Comparison of ENCODE assay signal across 9 cellular contexts in the genomic region with DNA sequence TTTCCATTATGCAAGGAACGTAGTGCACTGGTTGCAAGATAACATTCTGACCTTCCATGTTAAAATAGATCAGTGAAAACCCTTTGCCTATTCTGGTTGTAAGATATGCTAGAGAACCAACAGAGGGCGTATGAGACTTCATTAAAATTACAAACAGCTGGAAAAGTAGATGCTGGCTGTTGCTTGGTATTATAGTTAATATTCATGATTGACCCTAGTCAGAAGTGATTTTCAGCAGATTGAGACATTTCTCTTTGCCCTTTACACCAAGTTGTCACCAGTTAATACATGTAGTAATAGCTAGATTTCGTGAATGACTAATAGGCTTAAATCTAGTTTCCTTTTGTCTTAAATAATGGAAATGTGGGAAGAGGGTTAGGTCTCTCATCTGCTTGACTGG. TPM values are rescaled to one million over a fixed set of nuclear protein-coding genes. Genes with fewer than 3 reads are reported as not detected.
A peak's percentile ranks its signal among the peaks of the same experiment; 100 is the strongest.
DNase-seq lines count a peak whose midpoint lies in the region; ATAC-seq, FAIRE-seq and TF ChIP-seq lines count a peak whose summit lies in the region.
"Had no signal": no experiment of that assay in that cellular context is flagged by ENCODE, and none has a peak within 500 bp of the region (broad histone marks: within the 10 kb centered on the region; RNA-seq: fewer than 3 reads in every experiment).

No MANE protein-coding gene starts in this region.

- no peak overlapping the region for H3K4me3 Mint-ChIP-seq in nephron progenitor cell

- H3K27ac Mint-ChIP-seq in nephron progenitor cell = no peak overlapping the region

- intact Hi-C loops in K562 (cut with micrococcal nuclease) = no loop called here

- peaks cover 79% of the 10 kb centered on the region for H3K36me3 Mint-ChIP-seq in nephron progenitor cell (ENCODE audit: low read depth)

- no peak overlapping the region for H3K9ac ChIP-seq in KMS-11
- no peak overlapping the region for H3K9ac ChIP-seq in K562 (ENCODE audit: insufficient read depth in 1 of 2, low read depth in 2 of 2, low read length in 2 of 2)

- ATAC-seq in K562 (peak; percentile 59), HG03108 (IDR thresholded peaks at IDR 0.05; ENCODE audit: unreplicated experiment) (no peak), GM21723 (IDR thresholded peaks at IDR 0.05; ENCODE audit: unreplicated experiment) (no peak), GM21737 (IDR thresholded peaks at IDR 0.05; ENCODE audit: unreplicated experiment) (no peak)
- ATAC-seq: left lobe of liver had no signal

- no TSS peak for BruUV-seq in K562 (replicated peaks; lab: Mats Ljungman, UMichigan)

- peak in 1 of 2 experiments; percentile 24; a peak in 2 of 4 replicates for TF ChIP-seq RAD21 in K562 (CRISPR knock-in tag; conservative IDR thresholded peaks at IDR 0.05 in 1 of 2, IDR thresholded peaks at IDR 0.05 in 1 of 2)

- DNase-seq in DMS 273 treated with DMSO at 0.1 percent for 48 hours (lab: John Stamatoyannopoulos, UW) (peak; percentile 37), K562 (ENCODE audit: extremely low read depth in 1 of 4, low spot score in 3 of 4) (no peak), nephron progenitor cell (no peak), KBM-7 (no peak)

- H3K4me3 ChIP-seq in KMS-11 (IDR thresholded peaks at IDR 0.05; ENCODE audit: insufficient read depth, low read depth, low read length) (no peak overlapping the region), K562 (no peak overlapping the region)

- TF ChIP-seq EP300 in K562 (IDR thresholded peaks at IDR 0.05; ENCODE audit: low read length) = no peak

- H2AFZ ChIP-seq in KMS-11 (ENCODE audit: low read depth) (no peak overlapping the region), K562 (ENCODE audit: low read depth, low read length) (no peak overlapping the region)

- TF ChIP-seq CTCF in KMS-11 (conservative IDR thresholded peaks at IDR 0.05; ENCODE audit: low read depth, low read length) = peak; percentile 18; the same call in 1 of the 2 replicates
- peak in 2 of 3 experiments; percentile 41 to 45; a peak in 3 of 6 replicates for TF ChIP-seq CTCF in K562 (IDR thresholded peaks at IDR 0.05 in 2 of 3, conservative IDR thresholded peaks at IDR 0.05 in 1 of 3; ENCODE audit: insufficient read depth in 2 of 3, low read depth in 1 of 3, low read length in 3 of 3)
- peak; percentile 19 for TF ChIP-seq CTCF in nephron progenitor cell (IDR thresholded peaks at IDR 0.05)

- peaks cover 42% of the 10 kb centered on the region for H3K4me1 ChIP-seq in KMS-11 (ENCODE audit: low read depth, poor library complexity, severe bottlenecking)
- H3K4me1 ChIP-seq in K562 (replicated peaks in 1 of 2; ENCODE audit: control insufficient read depth in 2 of 2, insufficient read depth in 2 of 2, low read length in 2 of 2) = peaks cover 3 to 13% of the 10 kb centered on the region in 2 experiments; a peak in 3 of 5 replicates

- H3K9me3 Mint-ChIP-seq in nephron progenitor cell = peaks cover 31% of the 10 kb centered on the region

- H3K4me2 ChIP-seq in KMS-11 (no peak overlapping the region), K562 (ENCODE audit: insufficient read depth, low read length) (no peak overlapping the region)

- H4K20me1 ChIP-seq in KMS-11 (ENCODE audit: insufficient read depth) = peaks cover 54% of the 10 kb centered on the region
- peaks cover 29% of the 10 kb centered on the region for H4K20me1 ChIP-seq in K562 (replicated peaks; ENCODE audit: control insufficient read depth, insufficient read depth, low read length)

- H3K27me3 ChIP-seq in KMS-11 (ENCODE audit: insufficient read depth, low read depth) (no peaks in the 10 kb centered on the region), K562 (ENCODE audit: control insufficient read depth in 2 of 2, insufficient read depth in 2 of 2, low read length in 2 of 2) (no peaks in the 10 kb centered on the region)

- TF ChIP-seq POLR2A in K562 (conservative IDR thresholded peaks at IDR 0.05) = no peak; the same call in 1 of the 2 replicates

- no peak for FAIRE-seq in K562 (lab: Jason Lieb, UNC)

- in situ Hi-C loops in K562 (cut with MboI) = no loop called here
- in situ Hi-C loops in KBM-7 (cut with MboI; ENCODE audit: low pct_unique_long_range_greater_than_20kb, low sequenced_read_pairs) = no loop called here

- CTCF ChIA-PET in K562 (lab: Yijun Ruan, JAX; ENCODE audit: low intra/inter-chr PET ratio) = no interaction called here

- peaks cover 43% of the 10 kb centered on the region for H3K79me2 ChIP-seq in KMS-11 (ENCODE audit: insufficient read depth, low read depth)
- peaks cover 66% of the 10 kb centered on the region for H3K79me2 ChIP-seq in K562 (ENCODE audit: control insufficient read depth, insufficient read depth, low read length)

- 49% methylated on average over 3 of the region's 3 CpGs for WGBS in K562 (ENCODE audit: insufficient coverage, low coverage, missing lambda C conversion rate)

- H3K9me3 ChIP-seq in K562 (replicated peaks; ENCODE audit: control insufficient read depth, insufficient read depth, low read depth, low read length) = no peaks in the 10 kb centered on the region

- no peaks in the 10 kb centered on the region for H3K4me1 Mint-ChIP-seq in nephron progenitor cell

- peaks cover 4% of the 10 kb centered on the region for H3K27me3 Mint-ChIP-seq in nephron progenitor cell (ENCODE audit: low read depth, poor library complexity)

- peaks cover 25% of the 10 kb centered on the region; the same call in 1 of the 2 replicates for H3K36me3 ChIP-seq in KMS-11 (ENCODE audit: insufficient read depth)
- H3K36me3 ChIP-seq in K562 (ENCODE audit: control insufficient read depth, insufficient read depth, low read length) = peaks cover 73% of the 10 kb centered on the region

- H3K27ac ChIP-seq in KMS-11 = no peak overlapping the region
- H3K27ac ChIP-seq in K562 (ENCODE audit: extremely low read depth, low read depth, low read length) = no peak overlapping the region

- POLR2A ChIA-PET in K562 (lab: Yijun Ruan, JAX) = interaction anchor here (0.8 to 1.1 kb wide), 5 partner anchors 12 to 24 kb away, joined by 3 to 7 read pairs (median 4); no protein-coding TSS in a partner anchor

- H3K9me1 ChIP-seq in K562 (ENCODE audit: control insufficient read depth, insufficient read depth, low read length) = no peaks in the 10 kb centered on the region

TF ChIP-seq in K562, 482 proteins besides CTCF, POLR2A, EP300 and RAD21 (continues in another document):
- TF ChIP-seq NCOR1 (IDR thresholded peaks at IDR 0.05) (no peak), HDAC2 (IDR thresholded peaks at IDR 0.05) (no peak)
- TF ChIP-seq, protein P1, sequence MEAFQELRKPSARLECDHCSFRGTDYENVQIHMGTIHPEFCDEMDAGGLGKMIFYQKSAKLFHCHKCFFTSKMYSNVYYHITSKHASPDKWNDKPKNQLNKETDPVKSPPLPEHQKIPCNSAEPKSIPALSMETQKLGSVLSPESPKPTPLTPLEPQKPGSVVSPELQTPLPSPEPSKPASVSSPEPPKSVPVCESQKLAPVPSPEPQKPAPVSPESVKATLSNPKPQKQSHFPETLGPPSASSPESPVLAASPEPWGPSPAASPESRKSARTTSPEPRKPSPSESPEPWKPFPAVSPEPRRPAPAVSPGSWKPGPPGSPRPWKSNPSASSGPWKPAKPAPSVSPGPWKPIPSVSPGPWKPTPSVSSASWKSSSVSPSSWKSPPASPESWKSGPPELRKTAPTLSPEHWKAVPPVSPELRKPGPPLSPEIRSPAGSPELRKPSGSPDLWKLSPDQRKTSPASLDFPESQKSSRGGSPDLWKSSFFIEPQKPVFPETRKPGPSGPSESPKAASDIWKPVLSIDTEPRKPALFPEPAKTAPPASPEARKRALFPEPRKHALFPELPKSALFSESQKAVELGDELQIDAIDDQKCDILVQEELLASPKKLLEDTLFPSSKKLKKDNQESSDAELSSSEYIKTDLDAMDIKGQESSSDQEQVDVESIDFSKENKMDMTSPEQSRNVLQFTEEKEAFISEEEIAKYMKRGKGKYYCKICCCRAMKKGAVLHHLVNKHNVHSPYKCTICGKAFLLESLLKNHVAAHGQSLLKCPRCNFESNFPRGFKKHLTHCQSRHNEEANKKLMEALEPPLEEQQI (IDR thresholded peaks at IDR 0.05) = no peak

RNA-seq across cellular contexts. Expression of gene FGF18, which starts 13.8 kb away (rescaled TPM):
- 0.21 TPM in 1 of 2 replicates, not detected in the other for total RNA-seq in K562 (2011; cell fraction: chromatin; rRNA removed; ENCODE audit: low replicate concordance)
- total RNA-seq in K562 (2011; cell fraction: nucleolus; rRNA removed) = 0.17 TPM in 1 of 2 replicates, not detected in the other
- total RNA-seq in K562 (2011; cell fraction: nucleoplasm; rRNA removed) = not detected in 2 replicates
- total RNA-seq in K562 (2014; rRNA removed) = 0.05 TPM in 1 of 2 replicates, not detected in the other
- total RNA-seq in K562 (2014; rRNA removed; fragmentation: Illumina TruSeq; extraction: Trizol) = not detected in 2 replicates
- not detected in 2 replicates for total RNA-seq in K562 (2015; rRNA removed; fragmentation: Illumina TruSeq; extraction: Trizol)
- 0.18 TPM in 1 of 2 replicates, not detected in the other for total RNA-seq in K562 (2021)
- not detected in 2 replicates for polyA plus RNA-seq in K562 (2011; rRNA removed)
- polyA plus RNA-seq in K562 (2011; cell fraction: cytosol; rRNA removed) = 0.06 TPM in 1 of 2 replicates, not detected in the other
- 0.11 and 0.22 TPM in 2 replicates for polyA plus RNA-seq in K562 (2011; cell fraction: nucleus; rRNA removed)
- polyA plus RNA-seq in K562 (2012) = 0.04 and 0.05 TPM in 2 replicates
- polyA plus RNA-seq in K562 (2014; fragmentation: Illumina TruSeq; extraction: Trizol) = not detected in 2 replicates
- not detected for polyA plus RNA-seq in K562 (2014; fragmentation: Nextera tagmentation; extraction: Ambion mirVana)
- polyA plus RNA-seq in K562 (2014; rRNA removed) = 0.11 TPM in 1 of 2 replicates, not detected in the other
- polyA minus RNA-seq in K562 (2011; rRNA and poly(A)+ RNA removed) = not detected in 2 replicates
- polyA minus RNA-seq in K562 (2011; cell fraction: cytosol; rRNA and poly(A)+ RNA removed) = not detected in 2 replicates
- polyA minus RNA-seq in K562 (2011; cell fraction: nucleus; rRNA and poly(A)+ RNA removed) = 0.13 and 0.22 TPM in 2 replicates
- total RNA-seq: left lobe of liver had no signal

RNA-seq across cellular contexts. Expression of gene NPM1, which starts 18.0 kb away (rescaled TPM):
- 380 and 708 TPM in 2 replicates for total RNA-seq in K562 (2011; cell fraction: chromatin; rRNA removed; ENCODE audit: low replicate concordance)
- total RNA-seq in K562 (2011; cell fraction: nucleolus; rRNA removed) = 320 and 388 TPM in 2 replicates
- total RNA-seq in K562 (2011; cell fraction: nucleoplasm; rRNA removed) = 349 and 479 TPM in 2 replicates
- total RNA-seq in K562 (2014; rRNA removed) (2,275 and 2,438 TPM in 2 replicates), K562 (2014; rRNA removed; fragmentation: Illumina TruSeq; extraction: Trizol) (6,105 and 6,135 TPM in 2 replicates), K562 (2015; rRNA removed; fragmentation: Illumina TruSeq; extraction: Trizol) (5,186 and 5,639 TPM in 2 replicates), K562 (2021) (2,894 and 2,951 TPM in 2 replicates)
- polyA plus RNA-seq in K562 (2011; rRNA removed) (2,553 and 3,164 TPM in 2 replicates), K562 (2014; fragmentation: Illumina TruSeq; extraction: Trizol) (4,182 and 5,696 TPM in 2 replicates), K562 (2014; fragmentation: Nextera tagmentation; extraction: Ambion mirVana) (1,000 to 10,000 TPM; 4,099 to 6,909 TPM), K562 (2014; rRNA removed) (2,789 and 6,654 TPM in 2 replicates)
- polyA plus RNA-seq in K562 (2011; cell fraction: cytosol; rRNA removed) = 324 and 4,326 TPM in 2 replicates
- polyA plus RNA-seq in K562 (2011; cell fraction: nucleus; rRNA removed) = 680 and 968 TPM in 2 replicates
- polyA plus RNA-seq in K562 (2012) = 3,341 and 5,906 TPM in 2 replicates
- 1,992 and 2,499 TPM in 2 replicates for polyA minus RNA-seq in K562 (2011; rRNA and poly(A)+ RNA removed)
- polyA minus RNA-seq in K562 (2011; cell fraction: cytosol; rRNA and poly(A)+ RNA removed) = 3,102 and 3,979 TPM in 2 replicates
- 305 and 418 TPM in 2 replicates for polyA minus RNA-seq in K562 (2011; cell fraction: nucleus; rRNA and poly(A)+ RNA removed)
